6 cellular contexts compared by ENCODE assay signal in genomic region chr9:137579259-137579604, GRCh38. TPM values are rescaled to one million over a fixed set of nuclear protein-coding genes. Genes with fewer than 3 reads are reported as not detected.
DNase-seq lines count a peak whose midpoint lies in the region; ATAC-seq, FAIRE-seq and TF ChIP-seq lines count a peak whose summit lies in the region.

No MANE protein-coding gene starts in this region.

- H3K9me3 Mint-ChIP-seq in CD8-positive, alpha-beta T cell = no peaks in the 10 kb centered on the region
- H3K9me3 Mint-ChIP-seq in activated T-helper 2 cell treated with anti-CD3 and anti-CD28 coated beads, Interferon-gamma antibody, Interleukin-2, Interleukin-4, amounts not matched to agents 10 μg/mL and 5 μg/mL and 100 μg/mL, durations not matched to agents 14 hours and 24 hours and 36 hours = no peaks in the 10 kb centered on the region

- peak overlapping the region; percentile 48 for H3K4me2 ChIP-seq in mesendoderm (ENCODE audit: low read length)

- H2BK5ac ChIP-seq in mesendoderm (ENCODE audit: low read length) = no peak overlapping the region

- peaks cover 26% of the 10 kb centered on the region for H3K79me2 ChIP-seq in mesendoderm (ENCODE audit: control insufficient read depth, insufficient read depth, low read length)

- H3K36me3 Mint-ChIP-seq in CD8-positive, alpha-beta T cell = peaks cover 47% of the 10 kb centered on the region
- H3K36me3 Mint-ChIP-seq in activated T-helper 2 cell treated with anti-CD3 and anti-CD28 coated beads, Interferon-gamma antibody, Interleukin-2, Interleukin-4, amounts not matched to agents 10 μg/mL and 5 μg/mL and 100 μg/mL, durations not matched to agents 14 hours and 24 hours and 36 hours (ENCODE audit: low read depth) = peaks cover 49% of the 10 kb centered on the region

- ATAC-seq in CD8-positive, alpha-beta T cell = no peak
- ATAC-seq in HG02678 (IDR thresholded peaks at IDR 0.05; ENCODE audit: unreplicated experiment) = no peak

- intact Hi-C loops in CD8-positive, alpha-beta T cell (cut with DNase I, micrococcal nuclease) = loop anchor here in 1 of 2 experiments (2.0 kb wide), 1 partner anchor 40 kb away; the partner anchor contains the start of gene EHMT1
- intact Hi-C loops in activated T-helper 2 cell treated with anti-CD3 and anti-CD28 coated beads, Interferon-gamma antibody, Interleukin-2, Interleukin-4, amounts not matched to agents 10 μg/mL and 5 μg/mL and 100 μg/mL, durations not matched to agents 14 hours and 24 hours and 36 hours (cut with micrococcal nuclease) = loop anchor here (2.0 to 5.0 kb wide), 2 partner anchors 28 to 38 kb away; partner anchors contain the start of genes EHMT1, MRPL41 and PNPLA7

- no peak for TF ChIP-seq CTCF in CD8-positive, alpha-beta T cell (IDR thresholded peaks at IDR 0.05)
- TF ChIP-seq CTCF in D721Med (IDR thresholded peaks at IDR 0.05; ENCODE audit: insufficient read depth, missing control alignments) = no peak

- peak overlapping the region; percentile 81 for H3K4me3 Mint-ChIP-seq in CD8-positive, alpha-beta T cell
- peak overlapping the region; percentile 84 for H3K4me3 Mint-ChIP-seq in activated T-helper 2 cell treated with anti-CD3 and anti-CD28 coated beads, Interferon-gamma antibody, Interleukin-2, Interleukin-4, amounts not matched to agents 10 μg/mL and 5 μg/mL and 100 μg/mL, durations not matched to agents 14 hours and 24 hours and 36 hours (ENCODE audit: low read depth)

- DNase-seq in CD8-positive, alpha-beta T cell = no peak
- DNase-seq in activated T-helper 2 cell treated with anti-CD3 and anti-CD28 coated beads, Interferon-gamma antibody, Interleukin-2, Interleukin-4, amounts not matched to agents 10 μg/mL and 5 μg/mL and 100 μg/mL, durations not matched to agents 14 hours and 24 hours and 36 hours (ENCODE audit: low spot score) = no peak
- no peak for DNase-seq in mesendoderm
- no peak for DNase-seq in CD1c-positive myeloid dendritic cell (ENCODE audit: extremely low spot score)
- no peak for DNase-seq in D721Med (ENCODE audit: insufficient read length, low spot score)

- H3K79me1 ChIP-seq in mesendoderm (ENCODE audit: low read length) = peaks cover 15% of the 10 kb centered on the region

- POLR2A ChIA-PET in CD8-positive, alpha-beta T cell (lab: Charles Lee) = interaction anchor here (1.1 to 2.6 kb wide), 3 partner anchors 12 to 40 kb away, joined by 3 to 8 read pairs (median 7); partner anchors contain the start of genes EHMT1 and MRPL41

- H4K8ac ChIP-seq in mesendoderm (ENCODE audit: low read depth, low read length) = no peak overlapping the region

- peaks cover 24% of the 10 kb centered on the region for H3K4me1 ChIP-seq in CD8-positive, alpha-beta T cell (ENCODE audit: insufficient read depth, low read length)
- H3K4me1 ChIP-seq in mesendoderm (ENCODE audit: control insufficient read depth, low read depth, low read length) = peaks cover 5% of the 10 kb centered on the region

- no peak for FAIRE-seq in D721Med (lab: Jason Lieb, UNC)

- no peak overlapping the region for H2BK120ac ChIP-seq in mesendoderm (ENCODE audit: low read depth, low read length)

- H3K27ac Mint-ChIP-seq in CD8-positive, alpha-beta T cell = peak overlapping the region; percentile 67
- peak overlapping the region; percentile 42 for H3K27ac Mint-ChIP-seq in activated T-helper 2 cell treated with anti-CD3 and anti-CD28 coated beads, Interferon-gamma antibody, Interleukin-2, Interleukin-4, amounts not matched to agents 10 μg/mL and 5 μg/mL and 100 μg/mL, durations not matched to agents 14 hours and 24 hours and 36 hours

- H3K27ac ChIP-seq in CD8-positive, alpha-beta T cell (ENCODE audit: low read depth, low read length) = peak overlapping the region; percentile 57
- peak overlapping the region; percentile 29 for H3K27ac ChIP-seq in mesendoderm (ENCODE audit: low read depth, low read length)

- H3K4me3 ChIP-seq in CD8-positive, alpha-beta T cell (ENCODE audit: low read depth, low read length) = peak overlapping the region; percentile 95
- no peak overlapping the region for H3K4me3 ChIP-seq in mesendoderm (ENCODE audit: low read length)

- H3K27me3 Mint-ChIP-seq in CD8-positive, alpha-beta T cell (ENCODE audit: low read depth) = no peaks in the 10 kb centered on the region
- H3K27me3 Mint-ChIP-seq in activated T-helper 2 cell treated with anti-CD3 and anti-CD28 coated beads, Interferon-gamma antibody, Interleukin-2, Interleukin-4, amounts not matched to agents 10 μg/mL and 5 μg/mL and 100 μg/mL, durations not matched to agents 14 hours and 24 hours and 36 hours (ENCODE audit: low read depth) = no peaks in the 10 kb centered on the region

- peaks cover 5% of the 10 kb centered on the region for H3K36me3 ChIP-seq in CD8-positive, alpha-beta T cell (ENCODE audit: insufficient read depth, low read length)
- H3K36me3 ChIP-seq in mesendoderm (ENCODE audit: control insufficient read depth, insufficient read depth, low read length) = peaks cover 18% of the 10 kb centered on the region

- WGBS in mesendoderm (ENCODE audit: extremely low coverage, insufficient coverage, low lambda C conversion rate) = no CpG with 5 or more reads among the region's 19 CpGs

- CTCF ChIA-PET in CD8-positive, alpha-beta T cell (lab: Charles Lee) = interaction anchor here (0.7 to 1.8 kb wide), 8 partner anchors 9 to 41 kb away, joined by 3 to 22 read pairs (median 5); no protein-coding TSS in a partner anchor

- H3K4ac ChIP-seq in mesendoderm (ENCODE audit: low read depth, low read length) = no peak overlapping the region

- H3K27me3 ChIP-seq in CD8-positive, alpha-beta T cell (ENCODE audit: insufficient read depth, low read length) = no peaks in the 10 kb centered on the region
- no peaks in the 10 kb centered on the region for H3K27me3 ChIP-seq in mesendoderm (ENCODE audit: insufficient read depth, low read length, poor library complexity)

- H2BK15ac ChIP-seq in mesendoderm (replicated peaks; ENCODE audit: low read depth) = no peak overlapping the region

- H4K5ac ChIP-seq in mesendoderm (ENCODE audit: low read length) = no peak overlapping the region

- H3K9ac ChIP-seq in mesendoderm (ENCODE audit: low read length) = peak overlapping the region; percentile 74

- no peaks in the 10 kb centered on the region for H3K9me3 ChIP-seq in CD8-positive, alpha-beta T cell (ENCODE audit: low read length)

- no peak overlapping the region for H2AK5ac ChIP-seq in mesendoderm (ENCODE audit: low read length)

- peaks cover 27% of the 10 kb centered on the region for H3K4me1 Mint-ChIP-seq in CD8-positive, alpha-beta T cell (ENCODE audit: low read depth)
- H3K4me1 Mint-ChIP-seq in activated T-helper 2 cell treated with anti-CD3 and anti-CD28 coated beads, Interferon-gamma antibody, Interleukin-2, Interleukin-4, amounts not matched to agents 10 μg/mL and 5 μg/mL and 100 μg/mL, durations not matched to agents 14 hours and 24 hours and 36 hours (ENCODE audit: low read depth) = peaks cover 18% of the 10 kb centered on the region

- peak overlapping the region; percentile 85 for H3K56ac ChIP-seq in mesendoderm (ENCODE audit: low read length)

- H3K18ac ChIP-seq in mesendoderm (ENCODE audit: low read length) = peak overlapping the region; percentile 43

- H3K23ac ChIP-seq in mesendoderm (ENCODE audit: low read length) = peak overlapping the region; percentile 80

RNA-seq across cellular contexts. Expression of gene DPH7, which starts 0.5 kb away (rescaled TPM):
- 10 to 100 TPM; 47.0 to 49.8 TPM for total RNA-seq in CD8-positive, alpha-beta T cell
- 43.2 and 46.2 TPM in 2 replicates for total RNA-seq in activated T-helper 2 cell treated with anti-CD3 and anti-CD28 coated beads, Interferon-gamma antibody, Interleukin-2, Interleukin-4, amounts not matched to agents 10 μg/mL and 5 μg/mL and 100 μg/mL, durations not matched to agents 14 hours and 24 hours and 36 hours
- 31.5 TPM for polyA plus RNA-seq in mesendoderm (2013, experiment 1 of 2)
- polyA plus RNA-seq in mesendoderm (2013, experiment 2 of 2) = 31.5 TPM

RNA-seq across cellular contexts. Expression of gene ZMYND19, which starts 11.1 kb away (rescaled TPM):
- total RNA-seq in CD8-positive, alpha-beta T cell = 10 to 100 TPM in 1 of 2 experiments, 1 to 10 TPM in 1; 9.0 to 10.3 TPM
- 72.4 and 74.4 TPM in 2 replicates for total RNA-seq in activated T-helper 2 cell treated with anti-CD3 and anti-CD28 coated beads, Interferon-gamma antibody, Interleukin-2, Interleukin-4, amounts not matched to agents 10 μg/mL and 5 μg/mL and 100 μg/mL, durations not matched to agents 14 hours and 24 hours and 36 hours
- 30.2 TPM for polyA plus RNA-seq in mesendoderm (2013, experiment 1 of 2)
- 29.7 TPM for polyA plus RNA-seq in mesendoderm (2013, experiment 2 of 2)

RNA-seq across cellular contexts. Expression of gene ARRDC1, which starts 26.3 kb away (rescaled TPM):
- 10 to 100 TPM; 30.8 to 35.9 TPM for total RNA-seq in CD8-positive, alpha-beta T cell
- 71.1 and 73.1 TPM in 2 replicates for total RNA-seq in activated T-helper 2 cell treated with anti-CD3 and anti-CD28 coated beads, Interferon-gamma antibody, Interleukin-2, Interleukin-4, amounts not matched to agents 10 μg/mL and 5 μg/mL and 100 μg/mL, durations not matched to agents 14 hours and 24 hours and 36 hours
- polyA plus RNA-seq in mesendoderm (2013, experiment 1 of 2) = 12.8 TPM
- polyA plus RNA-seq in mesendoderm (2013, experiment 2 of 2) = 11.7 TPM

RNA-seq across cellular contexts. Expression of gene MRPL41, which starts 27.6 kb away (rescaled TPM):
- total RNA-seq in CD8-positive, alpha-beta T cell = 10 to 100 TPM; 31.8 to 33.5 TPM
- 43.2 and 49.4 TPM in 2 replicates for total RNA-seq in activated T-helper 2 cell treated with anti-CD3 and anti-CD28 coated beads, Interferon-gamma antibody, Interleukin-2, Interleukin-4, amounts not matched to agents 10 μg/mL and 5 μg/mL and 100 μg/mL, durations not matched to agents 14 hours and 24 hours and 36 hours
- polyA plus RNA-seq in mesendoderm (2013, experiment 1 of 2) = 28.7 TPM
- polyA plus RNA-seq in mesendoderm (2013, experiment 2 of 2) = 28.9 TPM

RNA-seq across cellular contexts. Expression of gene PNPLA7, which starts 29.0 kb away (rescaled TPM):
- total RNA-seq in CD8-positive, alpha-beta T cell = 1 to 10 TPM; 5.1 to 5.6 TPM
- total RNA-seq in activated T-helper 2 cell treated with anti-CD3 and anti-CD28 coated beads, Interferon-gamma antibody, Interleukin-2, Interleukin-4, amounts not matched to agents 10 μg/mL and 5 μg/mL and 100 μg/mL, durations not matched to agents 14 hours and 24 hours and 36 hours = 1.6 TPM in 2 replicates
- polyA plus RNA-seq in mesendoderm (2013, experiment 1 of 2) = 0.22 TPM
- 0.20 TPM for polyA plus RNA-seq in mesendoderm (2013, experiment 2 of 2)
